ENCODE assay signal across 10 cellular contexts in the genomic region with DNA sequence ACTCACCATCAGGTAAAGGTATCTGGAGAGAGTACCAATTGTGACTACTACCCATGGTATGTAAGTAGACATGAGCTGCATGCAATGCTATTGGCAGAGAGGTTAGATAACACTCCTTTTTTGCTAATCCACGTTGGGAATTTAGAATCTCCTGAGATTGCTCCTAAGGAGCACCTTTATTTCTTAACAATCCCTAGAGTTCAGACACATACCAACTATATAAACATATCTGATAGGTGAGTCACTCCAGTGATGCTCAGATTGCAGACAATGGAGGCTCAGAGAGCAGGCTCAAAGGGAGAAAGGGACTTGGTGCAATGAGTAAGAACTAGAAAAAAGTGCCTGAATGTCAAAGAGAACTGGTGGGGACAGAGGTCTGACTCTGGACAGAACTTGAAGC. TPM values are rescaled to one million over a fixed set of nuclear protein-coding genes. Genes with fewer than 3 reads are reported as not detected.
A peak's percentile ranks its signal among the peaks of the same experiment; 100 is the strongest.
DNase-seq lines count a peak whose midpoint lies in the region; ATAC-seq, FAIRE-seq and TF ChIP-seq lines count a peak whose summit lies in the region.
"Had no signal": no experiment of that assay in that cellular context is flagged by ENCODE, and none has a peak within 500 bp of the region (broad histone marks: within the 10 kb centered on the region; RNA-seq: fewer than 3 reads in every experiment).

No MANE protein-coding gene starts in this region.

- TF ChIP-seq EP300 in GM12878 (IDR thresholded peaks at IDR 0.05; ENCODE audit: borderline replicate concordance in 1 of 2, control insufficient read depth in 1 of 2, low read depth in 2 of 2, low read length in 2 of 2) = no peak

- H3K27ac Mint-ChIP-seq in Calu3 (ENCODE audit: unreplicated experiment) = peak overlapping the region; percentile 45

- H3K27me3 Mint-ChIP-seq in Calu3 (ENCODE audit: unreplicated experiment) = no peaks in the 10 kb centered on the region

- RAD21 ChIA-PET in GM12878 (lab: Charles Lee; ENCODE audit: unreplicated experiment) = interaction anchor here (1.4 kb wide), 1 partner anchor 197 kb away, joined by 3 read pairs; no protein-coding TSS in a partner anchor

- peaks cover 34% of the 10 kb centered on the region for H3K4me1 Mint-ChIP-seq in Calu3 (ENCODE audit: low read depth, unreplicated experiment)

- BruUV-seq in Calu3 (replicated peaks; lab: Mats Ljungman, UMichigan) (no TSS peak), GM12878 (replicated peaks; lab: Mats Ljungman, UMichigan) (no TSS peak)

- ATAC-seq in GM12878 = peak; percentile 22; the same call in 1 of the 3 replicates
- ATAC-seq in GM21723 (IDR thresholded peaks at IDR 0.05; ENCODE audit: unreplicated experiment) = no peak

- H3K4me3 Mint-ChIP-seq in Calu3 (ENCODE audit: low read depth, unreplicated experiment) = no peak overlapping the region

- H2AFZ ChIP-seq in GM12878 (ENCODE audit: control insufficient read depth, low read depth, low read length) = no peak overlapping the region

- DNase-seq in Calu3 = peak; percentile 57
- peak; percentile 79 for DNase-seq in HS-5 (ENCODE audit: low read depth)
- no peak for DNase-seq in GM12878 (ENCODE audit: low read depth, low spot score)
- peak; percentile 95 for DNase-seq in kidney tubule cell (ENCODE audit: low spot score)
- no peak for DNase-seq in SHP77 (lab: John Stamatoyannopoulos, UW)
- DNase-seq in CD1c-positive myeloid dendritic cell (ENCODE audit: extremely low spot score) = no peak
- no peak for DNase-seq in anterior cingulate cortex (lab: John Stamatoyannopoulos, UW)
- DNase-seq: colonic mucosa, occipital lobe had no signal

- TF ChIP-seq POLR2A in GM12878 (IDR thresholded peaks at IDR 0.05; ENCODE audit: low read depth, low read length) = no peak

- TF ChIP-seq CTCF in Calu3 (IDR thresholded peaks at IDR 0.05; ENCODE audit: unreplicated experiment) = no peak
- TF ChIP-seq CTCF in GM12878 (IDR thresholded peaks at IDR 0.05 in 2 of 3, conservative IDR thresholded peaks at IDR 0.05 in 1 of 3; ENCODE audit: control insufficient read depth in 2 of 3, extremely low read depth in 1 of 3, insufficient read depth in 1 of 3, low read depth in 3 of 3, low read length in 3 of 3) = no peak

- no peaks in the 10 kb centered on the region for H3K27me3 ChIP-seq in GM12878 (replicated peaks in 1 of 2; ENCODE audit: control insufficient read depth in 2 of 2, insufficient read depth in 2 of 2, low read length in 1 of 2)
- H3K27me3 ChIP-seq: colonic mucosa had no signal

- no peak overlapping the region for H3K9ac ChIP-seq in GM12878 (ENCODE audit: control insufficient read depth, insufficient read depth, low read length)

- H3K79me2 ChIP-seq in GM12878 (ENCODE audit: control insufficient read depth, insufficient read depth, low read length) = no peaks in the 10 kb centered on the region

- H3K4me1 ChIP-seq in GM12878 (ENCODE audit: control insufficient read depth, insufficient read depth, low read length) = no peaks in the 10 kb centered on the region
- H3K4me1 ChIP-seq: colonic mucosa had no signal

- POLR2A ChIA-PET in GM12878 (lab: Charles Lee) = interaction anchor here (1.2 kb wide), 1 partner anchor 21 kb away, joined by 3 read pairs; no protein-coding TSS in a partner anchor

- TF ChIP-seq RAD21 in GM12878 (IDR thresholded peaks at IDR 0.05; ENCODE audit: insufficient read depth, low read depth, low read length) = no peak

- no peak for FAIRE-seq in GM12878 (lab: Jason Lieb, UNC)

- WGBS in GM12878 (ENCODE audit: insufficient coverage, insufficient replicate concordance, low lambda C conversion rate, missing lambda C conversion rate) = 7% methylated on average over 1 of the region's 1 CpG

- H3K9me3 Mint-ChIP-seq in Calu3 (ENCODE audit: low read depth, unreplicated experiment) = no peaks in the 10 kb centered on the region

- in situ Hi-C loops in GM12878 (cut with MboI) = no loop called here

- H3K27ac ChIP-seq in GM12878 (ENCODE audit: control insufficient read depth, insufficient read depth) = no peak overlapping the region
- H3K27ac ChIP-seq: colonic mucosa had no signal

- H3K36me3 Mint-ChIP-seq in Calu3 (ENCODE audit: insufficient read depth, unreplicated experiment) = no peaks in the 10 kb centered on the region

- H3K4me3 ChIP-seq in GM12878 = no peak overlapping the region
- H3K4me3 ChIP-seq: colonic mucosa had no signal

- intact Hi-C loops in Calu3 (cut with micrococcal nuclease; ENCODE audit: unreplicated experiment) = loop anchor here (2.0 kb wide), 1 partner anchor 39 kb away; no protein-coding TSS in a partner anchor
- intact Hi-C loops in GM12878 (cut with micrococcal nuclease; ENCODE audit: unreplicated experiment) = no loop called here

- CTCF ChIA-PET in Calu3 (lab: Charles Lee) (interaction anchor here (1.4 kb wide), 1 partner anchor 18 kb away, joined by 4 read pairs; no protein-coding TSS in a partner anchor), GM12878 (lab: Yijun Ruan, JAX) (interaction anchor here (1.5 kb wide), 1 partner anchor 197 kb away, joined by 3 read pairs; no protein-coding TSS in a partner anchor)

- no peaks in the 10 kb centered on the region; the same call in 1 of the 2 replicates for H4K20me1 ChIP-seq in GM12878 (ENCODE audit: control insufficient read depth, insufficient read depth)

- SMC1A ChIA-PET in GM12878 (lab: Charles Lee; ENCODE audit: uncharacterized antibody, unreplicated experiment) = interaction anchor here (1.0 to 2.7 kb wide), 4 partner anchors 8 to 193 kb away, joined by 3 to 7 read pairs (median 4); no protein-coding TSS in a partner anchor

- H3K4me2 ChIP-seq in GM12878 (ENCODE audit: control insufficient read depth, insufficient read depth) = no peak overlapping the region

- H3K9me3 ChIP-seq in GM12878 (replicated peaks; ENCODE audit: control insufficient read depth, insufficient read depth, low read length) = no peaks in the 10 kb centered on the region; the same call in 2 of the 3 replicates
- H3K9me3 ChIP-seq: colonic mucosa had no signal

- no peaks in the 10 kb centered on the region for H3K36me3 ChIP-seq in GM12878 (ENCODE audit: control insufficient read depth in 2 of 2, insufficient read depth in 2 of 2, low read length in 1 of 2)
- H3K36me3 ChIP-seq: colonic mucosa had no signal

TF ChIP-seq in GM12878, 131 proteins besides CTCF, POLR2A, EP300 and RAD21 (continues in another document):
- no peak for TF ChIP-seq ETV6 (conservative IDR thresholded peaks at IDR 0.05 in 1 of 2, IDR thresholded peaks at IDR 0.05 in 1 of 2; ENCODE audit: borderline replicate concordance in 1 of 2, low read depth in 1 of 2)

RNA-seq across cellular contexts. Expression of gene GOLGA4, which starts 21.7 kb away (rescaled TPM):
- total RNA-seq in Calu3 (2022) (63.1 and 76.8 TPM in 2 replicates), GM12878 (2014; rRNA removed) (23.5 and 26.1 TPM in 2 replicates), GM12878 (2014; rRNA removed; fragmentation: Illumina TruSeq; extraction: Trizol) (41.6 and 43.9 TPM in 2 replicates), GM12878 (2021) (26.9 and 28.4 TPM in 2 replicates)
- 232 and 241 TPM in 2 replicates for total RNA-seq in GM12878 (2013; cell fraction: nucleolus; rRNA removed)
- 10.9 TPM for polyA plus RNA-seq in GM12878 (2011; ENCODE audit: low read depth)
- polyA plus RNA-seq in GM12878 (2011; rRNA removed) (17.9 and 31.3 TPM in 2 replicates), GM12878 (2014; fragmentation: Illumina TruSeq; extraction: Trizol) (23.0 and 31.1 TPM in 2 replicates), GM12878 (2014; fragmentation: Nextera tagmentation; extraction: Ambion mirVana) (10 to 100 TPM in 1 of 2 experiments, 1 to 10 TPM in 1; 8.6 to 12.9 TPM), GM12878 (2014; rRNA removed) (9.9 and 12.5 TPM in 2 replicates), GM12878 (2016; fragmentation: Nextera tagmentation; extraction: Ambion mirVana) (10 to 100 TPM; 32.0 to 35.3 TPM)
- polyA plus RNA-seq in GM12878 (2011; cell fraction: cytosol; rRNA removed) = 4.8 and 5.1 TPM in 2 replicates
- polyA plus RNA-seq in GM12878 (2011; cell fraction: nucleus; rRNA removed) = 20.9 and 23.4 TPM in 2 replicates
- 19.9 and 26.1 TPM in 2 replicates for polyA plus RNA-seq in GM12878 (2012)
- polyA minus RNA-seq in GM12878 (2011; rRNA and poly(A)+ RNA removed) = 20.0 and 24.3 TPM in 2 replicates
- 11.2 and 11.9 TPM in 2 replicates for polyA minus RNA-seq in GM12878 (2011; cell fraction: cytosol; rRNA and poly(A)+ RNA removed)
- 34.9 and 42.2 TPM in 2 replicates for polyA minus RNA-seq in GM12878 (2011; cell fraction: nucleus; rRNA and poly(A)+ RNA removed)

RNA-seq across cellular contexts. Expression of gene LRRFIP2, which starts 47.0 kb away (rescaled TPM):
- 38.8 and 41.9 TPM in 2 replicates for total RNA-seq in Calu3 (2022)
- 76.4 and 83.9 TPM in 2 replicates for total RNA-seq in GM12878 (2013; cell fraction: nucleolus; rRNA removed)
- total RNA-seq in GM12878 (2014; rRNA removed) = 36.0 and 38.9 TPM in 2 replicates
- 37.8 and 39.0 TPM in 2 replicates for total RNA-seq in GM12878 (2014; rRNA removed; fragmentation: Illumina TruSeq; extraction: Trizol)
- total RNA-seq in GM12878 (2021) = 37.3 and 37.5 TPM in 2 replicates
- polyA plus RNA-seq in GM12878 (2011; ENCODE audit: low read depth) = 13.1 TPM
- 21.6 and 34.1 TPM in 2 replicates for polyA plus RNA-seq in GM12878 (2011; rRNA removed)
- 8.1 and 10.8 TPM in 2 replicates for polyA plus RNA-seq in GM12878 (2011; cell fraction: cytosol; rRNA removed)
- polyA plus RNA-seq in GM12878 (2011; cell fraction: nucleus; rRNA removed) = 21.2 and 28.4 TPM in 2 replicates
- 15.0 and 16.7 TPM in 2 replicates for polyA plus RNA-seq in GM12878 (2012)
- 39.9 and 43.1 TPM in 2 replicates for polyA plus RNA-seq in GM12878 (2014; fragmentation: Illumina TruSeq; extraction: Trizol)
- 10 to 100 TPM in 1 of 2 experiments, 1 to 10 TPM in 1; 9.7 to 14.2 TPM for polyA plus RNA-seq in GM12878 (2014; fragmentation: Nextera tagmentation; extraction: Ambion mirVana)
- 33.0 and 35.7 TPM in 2 replicates for polyA plus RNA-seq in GM12878 (2014; rRNA removed)
- polyA plus RNA-seq in GM12878 (2016; fragmentation: Nextera tagmentation; extraction: Ambion mirVana) = 10 to 100 TPM; 39.7 to 46.9 TPM
- 11.5 and 15.4 TPM in 2 replicates for polyA minus RNA-seq in GM12878 (2011; rRNA and poly(A)+ RNA removed)
- 9.7 and 10.0 TPM in 2 replicates for polyA minus RNA-seq in GM12878 (2011; cell fraction: cytosol; rRNA and poly(A)+ RNA removed)
- 27.3 and 58.8 TPM in 2 replicates for polyA minus RNA-seq in GM12878 (2011; cell fraction: nucleus; rRNA and poly(A)+ RNA removed)

Comparison
In these comparisons a context has a peak if more than half of its experiments do, and no peak if none do; other contexts are left out.
1. DNase-seq: peak in Calu3 (single experiment), HS-5 (single experiment) and kidney tubule cell (single experiment); none in GM12878 (single experiment), SHP77 (0 of 2), CD1c-positive myeloid dendritic cell (single experiment) and anterior cingulate cortex (0 of 58).